ENCODE assay signal across 19 cellular contexts in genomic region chr5:82011761-82012160, GRCh38. TPM values are rescaled to one million over a fixed set of nuclear protein-coding genes. Genes with fewer than 3 reads are reported as not detected.
DNase-seq lines count a peak whose midpoint lies in the region.
"Had no signal": no experiment of that assay in that cellular context is flagged by ENCODE, and none has a peak within 500 bp of the region (broad histone marks: within the 10 kb centered on the region; RNA-seq: fewer than 3 reads in every experiment).

No MANE protein-coding gene starts in this region.

- H2BK120ac ChIP-seq in mesendoderm (ENCODE audit: low read depth, low read length), result no peak overlapping the region

- no peak overlapping the region for H4K8ac ChIP-seq in mesendoderm (ENCODE audit: low read depth, low read length)

- H2AK5ac ChIP-seq in mesendoderm (ENCODE audit: low read length), result no peak overlapping the region

- H3K27me3 ChIP-seq in mesendoderm (ENCODE audit: insufficient read depth, low read length, poor library complexity), result no peaks in the 10 kb centered on the region
- H3K27me3 ChIP-seq: heart right ventricle, SJCRH30 had no signal

- H3K4me2 ChIP-seq in mesendoderm (ENCODE audit: low read length), result no peak overlapping the region

- H3K79me2 ChIP-seq in mesendoderm (ENCODE audit: control insufficient read depth, insufficient read depth, low read length), result no peaks in the 10 kb centered on the region

- no peak overlapping the region for H3K27ac ChIP-seq in mesendoderm (ENCODE audit: low read depth, low read length)
- H3K27ac ChIP-seq: heart right ventricle, left ventricle myocardium inferior, SJCRH30 had no signal

- WGBS in mesendoderm (ENCODE audit: extremely low coverage, insufficient coverage, low lambda C conversion rate), result no CpG with 5 or more reads among the region's 1 CpG

- H3K23ac ChIP-seq in mesendoderm (ENCODE audit: low read length), result no peak overlapping the region

- no peaks in the 10 kb centered on the region for H3K4me1 ChIP-seq in mesendoderm (ENCODE audit: control insufficient read depth, low read depth, low read length)
- H3K4me1 ChIP-seq: Caco-2, heart right ventricle, left ventricle myocardium inferior, SJCRH30 had no signal

- no peak overlapping the region for H4K5ac ChIP-seq in mesendoderm (ENCODE audit: low read length)

- H2BK15ac ChIP-seq in mesendoderm (replicated peaks; ENCODE audit: low read depth), result no peak overlapping the region

- peak; percentile 44 for DNase-seq in GM03348 (ENCODE audit: low spot score)
- peak; percentile 2 for DNase-seq in RPMI7951 (ENCODE audit: low read depth)
- DNase-seq in fibroblast of peridontal ligament (ENCODE audit: extremely low read depth), result peak; percentile 90
- peak; percentile 59 for DNase-seq in stromal cell of bone marrow (ENCODE audit: low read depth)
- no peak for DNase-seq in ureter (ENCODE audit: low spot score)
- DNase-seq in NCI-H2107 (lab: John Stamatoyannopoulos, UW), result no peak
- DNase-seq in mesendoderm, result no peak
- DNase-seq: activated CD4-positive, alpha-beta T cell treated with anti-CD3 and anti-CD28 coated beads for 48 hours; activated naive CD8-positive, alpha-beta T cell treated with anti-CD3 and anti-CD28 coated beads for 36 hours; Caco-2; heart right ventricle; left ventricle myocardium inferior; NCI-H1436; NCI-H524; nephron progenitor cell; NK-92 treated with Interleukin-12 subunit alpha and Interleukin-12 subunit beta, amount 100 ng/mL, for 24 hours; posterior cingulate gyrus; SJCRH30; stimulated activated CD4-positive, alpha-beta T cell treated with anti-CD3 and anti-CD28 coated beads, Interleukin-2, amount 100 ng/mL, for 24 hours had no signal

- no peak overlapping the region for H3K56ac ChIP-seq in mesendoderm (ENCODE audit: low read length)

- no peak overlapping the region for H3K18ac ChIP-seq in mesendoderm (ENCODE audit: low read length)

- no peak overlapping the region for H3K4ac ChIP-seq in mesendoderm (ENCODE audit: low read depth, low read length)

- no peak overlapping the region for H3K9ac ChIP-seq in mesendoderm (ENCODE audit: low read length)

- no peak overlapping the region for H2BK5ac ChIP-seq in mesendoderm (ENCODE audit: low read length)

- H3K36me3 ChIP-seq in mesendoderm (ENCODE audit: control insufficient read depth, insufficient read depth, low read length), result no peaks in the 10 kb centered on the region

- no peaks in the 10 kb centered on the region for H3K79me1 ChIP-seq in mesendoderm (ENCODE audit: low read length)

- no peak overlapping the region for H3K4me3 ChIP-seq in mesendoderm (ENCODE audit: low read length)
- H3K4me3 ChIP-seq: heart right ventricle, left ventricle myocardium inferior, SJCRH30 had no signal

RNA-seq across cellular contexts. Expression of gene ATG10, which starts 39.9 kb away (rescaled TPM):
- 11.2 and 12.1 TPM in 2 replicates for total RNA-seq in RPMI7951 (2014; rRNA removed; shearing (Covaris generic))
- total RNA-seq in ureter, result 12.5 TPM
- 7.5 TPM for polyA plus RNA-seq in mesendoderm (2013, experiment 1 of 2)
- polyA plus RNA-seq in mesendoderm (2013, experiment 2 of 2), result 6.5 TPM

Comparison
In these comparisons a context has a peak if more than half of its experiments do, and no peak if none do; other contexts are left out.
1. DNase-seq: peak in GM03348 (single experiment), RPMI7951 (single experiment), fibroblast of peridontal ligament (single experiment) and stromal cell of bone marrow (single experiment); none in ureter (single experiment), NCI-H2107 (single experiment) and mesendoderm (single experiment).